8 cellular contexts compared by ENCODE assay signal in genomic region chr22:25334091-25334490, GRCh38.
A peak's percentile ranks its signal among the peaks of the same experiment; 100 is the strongest.
DNase-seq lines count a peak whose midpoint lies in the region; ATAC-seq, FAIRE-seq and TF ChIP-seq lines count a peak whose summit lies in the region.

No MANE protein-coding gene starts in this region.

- ATAC-seq in HepG2 (peak; percentile 92), omental fat pad (ENCODE audit: low FRiP score) (no peak)
- peak; percentile 69 to 71 for ATAC-seq in stimulated activated naive B cell treated with anti-CD40 and anti-IgM and Interleukin-4, amounts not matched to agents 10 μg/mL and 1 μg/mL and 100 μg/mL, for 72 hours (replicated peaks)

- no peak overlapping the region for H3K4me2 ChIP-seq in HepG2 (ENCODE audit: low read depth, low read length)
- no peak overlapping the region for H3K4me2 ChIP-seq in mesenchymal stem cell (ENCODE audit: low read length, poor library complexity, severe bottlenecking)

- H4K91ac ChIP-seq in mesenchymal stem cell (ENCODE audit: low read length): no peak overlapping the region

- CTCF ChIA-PET in HEK293 (lab: Yijun Ruan, JAX) (interaction anchor here (0.6 to 3.2 kb wide), 62 partner anchors 9 to 1005 kb away, joined by 3 to 43 read pairs (median 4); no protein-coding TSS in a partner anchor), HepG2 (lab: Yijun Ruan, JAX; ENCODE audit: low intra/inter-chr PET ratio, low total read pairs) (interaction anchor here (1.0 to 3.0 kb wide), 3 partner anchors 98 to 253 kb away, joined by 3 to 14 read pairs (median 3); no protein-coding TSS in a partner anchor)

- H3K27me3 ChIP-seq in HepG2 (ENCODE audit: control insufficient read depth in 1 of 2, insufficient read depth in 2 of 2, low read length in 2 of 2): no peaks in the 10 kb centered on the region; a peak in 1 of 5 replicates
- no peaks in the 10 kb centered on the region for H3K27me3 ChIP-seq in mesenchymal stem cell (ENCODE audit: control insufficient read depth in 1 of 2, insufficient read depth in 1 of 2, low read length in 2 of 2)

- H3K9me3 ChIP-seq in HEK293 (ENCODE audit: control insufficient read depth, insufficient read depth, low read depth, low read length) (no peaks in the 10 kb centered on the region), HepG2 (ENCODE audit: low read length) (no peaks in the 10 kb centered on the region), mesenchymal stem cell (ENCODE audit: control insufficient read depth, low read length) (no peaks in the 10 kb centered on the region)

- no peak overlapping the region for H2BK15ac ChIP-seq in mesenchymal stem cell (ENCODE audit: low read depth, poor library complexity, severe bottlenecking)

- TF ChIP-seq EP300 in HepG2 (IDR thresholded peaks at IDR 0.05; ENCODE audit: low read depth in 2 of 2, low read length in 2 of 2) (no peak), HepG2 (CRISPR knock-in tag; IDR thresholded peaks at IDR 0.05; ENCODE audit: borderline replicate concordance) (no peak)

- H2BK5ac ChIP-seq in mesenchymal stem cell (ENCODE audit: low read depth, low read length, poor library complexity, severe bottlenecking): no peak overlapping the region

- H3K4me3 ChIP-seq in HEK293 (ENCODE audit: low read depth, low read length) (no peak overlapping the region), HepG2 (replicated peaks in 1 of 3; ENCODE audit: insufficient read depth in 1 of 3, low read depth in 2 of 3, low read length in 3 of 3) (no peak overlapping the region), mesenchymal stem cell (ENCODE audit: insufficient read depth in 1 of 2, low read depth in 1 of 2, low read length in 2 of 2) (no peak overlapping the region)

- no peaks in the 10 kb centered on the region for H3K79me2 ChIP-seq in HepG2 (ENCODE audit: insufficient read depth, low read length)

- H3K23ac ChIP-seq in mesenchymal stem cell (ENCODE audit: low read length in 2 of 2): no peak overlapping the region

- 81% methylated on average over 4 of the region's 10 CpGs for WGBS in HepG2 (ENCODE audit: low lambda C conversion rate)
- WGBS in mesenchymal stem cell: 44% methylated on average over 10 of the region's 10 CpGs

- H2AK5ac ChIP-seq in mesenchymal stem cell (ENCODE audit: low read length, severe bottlenecking): no peak overlapping the region

- in situ Hi-C loops in ACHN (cut with HindIII; ENCODE audit: low pct_ligation_motif_present, low pct_unique_long_range_greater_than_20kb, low sequenced_read_pairs) (no loop called here), SK-MEL-5 (cut with HindIII; ENCODE audit: low pct_unique_long_range_greater_than_20kb, low sequenced_read_pairs) (no loop called here), HepG2 (cut with HindIII; ENCODE audit: extremely low pct_ligation_motif_present, low pct_unique_long_range_greater_than_20kb) (loop anchor here (5.0 to 10.0 kb wide), 2 partner anchors 97 to 259 kb away; no protein-coding TSS in a partner anchor)

- H3K27me3 Mint-ChIP-seq in brain: no peaks in the 10 kb centered on the region
- peaks cover 0 to 3% of the 10 kb centered on the region in 2 donors for H3K27me3 Mint-ChIP-seq in stimulated activated naive B cell treated with anti-CD40 and anti-IgM and Interleukin-4, amounts not matched to agents 10 μg/mL and 1 μg/mL and 100 μg/mL, for 72 hours

- H3K18ac ChIP-seq in mesenchymal stem cell (ENCODE audit: low read depth in 1 of 2, low read length in 2 of 2): no peak overlapping the region

- no peak overlapping the region for H3K9ac ChIP-seq in HepG2 (ENCODE audit: insufficient read depth, low read depth, low read length)
- no peak overlapping the region for H3K9ac ChIP-seq in mesenchymal stem cell (ENCODE audit: low read length)

- no peaks in the 10 kb centered on the region for H3K4me1 Mint-ChIP-seq in brain
- peaks cover 0 to 2% of the 10 kb centered on the region in 2 donors for H3K4me1 Mint-ChIP-seq in stimulated activated naive B cell treated with anti-CD40 and anti-IgM and Interleukin-4, amounts not matched to agents 10 μg/mL and 1 μg/mL and 100 μg/mL, for 72 hours

- H3K36me3 Mint-ChIP-seq in brain: peaks cover 33% of the 10 kb centered on the region
- H3K36me3 Mint-ChIP-seq in stimulated activated naive B cell treated with anti-CD40 and anti-IgM and Interleukin-4, amounts not matched to agents 10 μg/mL and 1 μg/mL and 100 μg/mL, for 72 hours: peaks cover 0 to 8% of the 10 kb centered on the region in 2 donors

- POLR2A ChIA-PET in HEK293 (lab: Yijun Ruan, JAX) (interaction anchor here (0.5 to 0.9 kb wide), 2 partner anchors 223 to 627 kb away, joined by 3 to 6 read pairs; no protein-coding TSS in a partner anchor), HepG2 (lab: Yijun Ruan, JAX) (no interaction called here)

- H4K20me1 ChIP-seq in HepG2 (ENCODE audit: insufficient read depth, low read length): 0 out of 2 replicates have a peak, but pooled peaks cover 2% of the 10 kb centered on the region

- no peak overlapping the region for H2BK120ac ChIP-seq in mesenchymal stem cell (ENCODE audit: low read depth, low read length)

- no TSS peak for BruUV-seq in HepG2 (replicated peaks; lab: Mats Ljungman, UMichigan)

- H2BK12ac ChIP-seq in mesenchymal stem cell (ENCODE audit: low read length in 2 of 2): no peak overlapping the region

- 0 out of 2 replicates have a peak, but pooled peaks have one; percentile 53 for TF ChIP-seq CTCF in HEK293 (tag by site-specific recombination; IDR thresholded peaks at IDR 0.05)
- peak; percentile 25 to 59 for TF ChIP-seq CTCF in brain (conservative IDR thresholded peaks at IDR 0.05)
- peak; percentile 88 for TF ChIP-seq CTCF in HepG2 (CRISPR knock-in tag; IDR thresholded peaks at IDR 0.05)
- no peak for TF ChIP-seq CTCF in omental fat pad (IDR thresholded peaks at IDR 0.05)

- DNase-seq in ACHN (peak; percentile 43), SK-MEL-5 (ENCODE audit: low read depth, low spot score) (peak; percentile 84), HepG2 (ENCODE audit: low spot score) (peak; percentile 49), mesenchymal stem cell (no peak), omental fat pad (ENCODE audit: low spot score) (no peak)
- DNase-seq in stimulated activated naive B cell treated with anti-CD40 and anti-IgM and Interleukin-4, amounts not matched to agents 10 μg/mL and 1 μg/mL and 100 μg/mL, for 72 hours: peak; percentile 3

- H4K8ac ChIP-seq in mesenchymal stem cell (ENCODE audit: low read length): no peak overlapping the region

- TF ChIP-seq POLR2A in HepG2 (IDR thresholded peaks at IDR 0.05; ENCODE audit: insufficient read depth in 1 of 2, low read depth in 2 of 2, low read length in 2 of 2): no peak

- H3K4me1 ChIP-seq in HEK293 (ENCODE audit: control insufficient read depth, insufficient read depth, low read length) (no peaks in the 10 kb centered on the region), HepG2 (ENCODE audit: insufficient read depth, low read length) (peaks cover 18% of the 10 kb centered on the region), mesenchymal stem cell (ENCODE audit: control insufficient read depth, insufficient read depth, low read depth, low read length) (no peaks in the 10 kb centered on the region)

- H3K27ac ChIP-seq in HEK293 (ENCODE audit: extremely low read depth, low read depth, low read length): no peak overlapping the region
- no peak overlapping the region for H3K27ac ChIP-seq in HepG2 (ENCODE audit: extremely low read length, insufficient read depth, low read length)
- H3K27ac ChIP-seq in mesenchymal stem cell (ENCODE audit: low read length, poor library complexity, severe bottlenecking): no peak overlapping the region

- H3K4ac ChIP-seq in mesenchymal stem cell (ENCODE audit: low read depth in 1 of 2, low read length in 2 of 2): no peak overlapping the region

- H3K4me3 Mint-ChIP-seq in brain: no peak overlapping the region
- no peak overlapping the region for H3K4me3 Mint-ChIP-seq in stimulated activated naive B cell treated with anti-CD40 and anti-IgM and Interleukin-4, amounts not matched to agents 10 μg/mL and 1 μg/mL and 100 μg/mL, for 72 hours

- peak; percentile 59 for FAIRE-seq in HepG2 (lab: Jason Lieb, UNC)

- peak; percentile 48; the same call in 1 of the 2 replicates for TF ChIP-seq RAD21 in HepG2 (CRISPR knock-in tag; IDR thresholded peaks at IDR 0.05)

- intact Hi-C loops in HepG2 (cut with micrococcal nuclease; ENCODE audit: unreplicated experiment): no loop called here

- no peak overlapping the region for H2AFZ ChIP-seq in HepG2 (ENCODE audit: low read length)
- H2AFZ ChIP-seq in mesenchymal stem cell (ENCODE audit: low read depth, low read length): no peak overlapping the region

- no peak overlapping the region for H3K27ac Mint-ChIP-seq in brain
- no peak overlapping the region for H3K27ac Mint-ChIP-seq in stimulated activated naive B cell treated with anti-CD40 and anti-IgM and Interleukin-4, amounts not matched to agents 10 μg/mL and 1 μg/mL and 100 μg/mL, for 72 hours

- H3K9me3 Mint-ChIP-seq in brain: peaks cover 0 to 4% (median 3%) of the 10 kb centered on the region in 5 experiments
- H3K9me3 Mint-ChIP-seq in stimulated activated naive B cell treated with anti-CD40 and anti-IgM and Interleukin-4, amounts not matched to agents 10 μg/mL and 1 μg/mL and 100 μg/mL, for 72 hours: peaks cover 3 to 7% of the 10 kb centered on the region in 2 donors

- H3K79me1 ChIP-seq in mesenchymal stem cell (replicated peaks; ENCODE audit: low read length, poor library complexity, severe bottlenecking): no peaks in the 10 kb centered on the region

- H3K14ac ChIP-seq in mesenchymal stem cell (ENCODE audit: low read length in 2 of 2): no peak overlapping the region

- no peaks in the 10 kb centered on the region for H3K36me3 ChIP-seq in HEK293 (ENCODE audit: control insufficient read depth in 2 of 2, insufficient read depth in 1 of 2, low read length in 2 of 2)
- H3K36me3 ChIP-seq in HepG2 (replicated peaks in 1 of 2; ENCODE audit: control insufficient read depth in 1 of 2, insufficient read depth in 2 of 2, low read length in 2 of 2): no peaks in the 10 kb centered on the region
- no peaks in the 10 kb centered on the region for H3K36me3 ChIP-seq in mesenchymal stem cell (ENCODE audit: control insufficient read depth in 1 of 2, insufficient read depth in 2 of 2, low read depth in 1 of 2, low read length in 2 of 2)

TF ChIP-seq in HEK293, 187 proteins besides CTCF, POLR2A, EP300 and RAD21 (continues in another document):
- peak; percentile 57 for TF ChIP-seq ZNF341 (tag by site-specific recombination; IDR thresholded peaks at IDR 0.05; ENCODE audit: low read depth)
- no peak for TF ChIP-seq ZNF391 (tag by site-specific recombination; IDR thresholded peaks at IDR 0.05; ENCODE audit: borderline replicate concordance, low read depth)
- TF ChIP-seq ZNF529 (tag by site-specific recombination; IDR thresholded peaks at IDR 0.05; ENCODE audit: insufficient replicate concordance): no peak
- TF ChIP-seq FEZF1 (tag by site-specific recombination; IDR thresholded peaks at IDR 0.05): no peak

TF ChIP-seq in HepG2, 621 proteins besides CTCF, POLR2A, EP300 and RAD21 (continues in another document):
- TF ChIP-seq ZNF768 (CRISPR knock-in tag; IDR thresholded peaks at IDR 0.05) (peak; percentile 26; the same call in 1 of the 2 replicates), ZBTB8A (CRISPR knock-in tag; IDR thresholded peaks at IDR 0.05; ENCODE audit: borderline replicate concordance, low read depth) (no peak)

Comparison
In these comparisons a context has a peak if more than half of its experiments do, and no peak if none do; other contexts are left out.
1. DNase-seq: peak in ACHN (single experiment), SK-MEL-5 (single experiment), HepG2 (single experiment) and stimulated activated naive B cell treated with anti-CD40 and anti-IgM and Interleukin-4, amounts not matched to agents 10 μg/mL and 1 μg/mL and 100 μg/mL, for 72 hours (single experiment); none in mesenchymal stem cell (single experiment) and omental fat pad (single experiment).
2. CTCF ChIP-seq: peak in HEK293 (single experiment), brain (2 of 2) and HepG2 (single experiment); none in omental fat pad (0 of 3).